8 cellular contexts compared by ENCODE assay signal in the genomic region with DNA sequence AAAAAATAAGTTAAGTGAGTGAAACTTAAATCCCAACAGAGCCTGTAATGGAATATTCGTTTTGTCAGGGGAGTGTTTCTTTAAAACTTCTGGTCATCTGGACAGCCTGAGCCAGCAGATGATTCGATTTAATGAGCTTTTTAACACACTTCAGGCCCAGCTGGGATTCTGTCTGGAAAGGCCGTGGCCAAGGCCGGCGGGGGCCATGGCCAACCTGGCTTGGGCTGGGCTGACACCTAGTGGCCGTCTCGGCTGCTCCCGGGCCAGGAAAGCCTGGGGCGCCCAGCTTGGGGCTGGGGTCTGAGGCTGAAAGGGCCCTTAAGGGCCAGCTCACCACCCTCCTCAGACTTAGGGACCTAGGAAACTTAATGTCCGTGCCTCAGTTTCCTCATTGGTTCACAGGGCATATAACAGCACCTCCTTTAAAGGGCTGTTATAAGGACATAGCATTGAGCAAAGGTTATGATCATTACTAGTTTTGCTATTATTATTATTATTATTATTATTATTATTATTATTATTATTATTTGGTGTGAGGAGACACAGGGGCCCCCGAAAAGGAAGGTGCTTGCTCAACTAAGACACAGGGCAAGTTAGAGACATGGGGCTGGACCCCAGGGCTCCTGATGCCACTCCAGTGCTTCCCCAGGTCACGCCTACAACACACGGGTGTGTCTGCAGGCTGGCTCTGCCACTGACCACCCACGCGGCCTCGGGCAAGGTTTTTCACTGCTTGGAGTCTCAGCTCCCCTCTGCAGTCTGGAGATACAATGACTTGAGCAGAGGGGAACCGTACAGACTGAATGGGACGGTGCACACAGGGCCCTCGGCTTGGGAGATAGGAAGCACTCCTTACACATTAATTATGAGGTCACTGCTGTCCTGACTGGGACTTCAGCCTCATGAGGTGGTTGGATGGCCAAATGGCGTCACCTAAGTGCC.
DNase-seq lines count a peak whose midpoint lies in the region; ATAC-seq and TF ChIP-seq lines count a peak whose summit lies in the region.

No MANE protein-coding gene starts in this region.

- no peak for ATAC-seq in HG03378 (IDR thresholded peaks at IDR 0.05; ENCODE audit: unreplicated experiment)
- no peak for ATAC-seq in HG03342 (IDR thresholded peaks at IDR 0.05; ENCODE audit: unreplicated experiment)

- H3K27ac Mint-ChIP-seq in activated T-cell treated with anti-CD3 and anti-CD28 coated beads, Interleukin-2, amount 50 U/mL, for 24 hours, result no peak overlapping the region

- H4K20me1 ChIP-seq in Karpas-422 (ENCODE audit: insufficient read depth, low read depth, low read length), result no peaks in the 10 kb centered on the region

- peaks cover 4% of the 10 kb centered on the region for H3K4me1 ChIP-seq in Karpas-422 (ENCODE audit: low read length)
- no peaks in the 10 kb centered on the region for H3K4me1 ChIP-seq in ascending aorta

- intact Hi-C loops in ascending aorta (cut with DNase I), result loop anchor here (2.0 kb wide), 1 partner anchor 744 kb away; no protein-coding TSS in a partner anchor

- peaks cover 95% of the 10 kb centered on the region for H3K36me3 Mint-ChIP-seq in activated T-cell treated with anti-CD3 and anti-CD28 coated beads, Interleukin-2, amount 50 U/mL, for 24 hours (ENCODE audit: low read depth)

- DNase-seq in C1 segment of cervical spinal cord (lab: John Stamatoyannopoulos, UW) (peak in 10 of 14 donors; percentile 5 to 68 (median 19)), Karpas-422 (peak; percentile 80), ascending aorta (ENCODE audit: low spot score in 2 of 2) (no peak), iPS-NIHi11 (ENCODE audit: low spot score) (peak; percentile 90), superior temporal gyrus (ENCODE audit: extremely low spot score) (peak; percentile 70)
- no peak for DNase-seq in activated T-cell treated with anti-CD3 and anti-CD28 coated beads, Interleukin-2, amount 50 U/mL, for 24 hours

- H3K4me1 Mint-ChIP-seq in activated T-cell treated with anti-CD3 and anti-CD28 coated beads, Interleukin-2, amount 50 U/mL, for 24 hours (ENCODE audit: low read depth), result no peaks in the 10 kb centered on the region

- no peaks in the 10 kb centered on the region for H3K79me2 ChIP-seq in Karpas-422 (ENCODE audit: low read length)

- H3K27me3 ChIP-seq in Karpas-422 (ENCODE audit: low read length), result no peaks in the 10 kb centered on the region
- H3K27me3 ChIP-seq in ascending aorta, result no peaks in the 10 kb centered on the region

- H3K9ac ChIP-seq in Karpas-422 (ENCODE audit: low read length), result no peak overlapping the region

- H3K4me3 ChIP-seq in Karpas-422 (ENCODE audit: low read length), result no peak overlapping the region
- no peak overlapping the region for H3K4me3 ChIP-seq in ascending aorta

- peak overlapping the region; percentile 13; the same call in 1 of the 2 replicates for H2AFZ ChIP-seq in Karpas-422 (ENCODE audit: low read length)

- no peak overlapping the region for H3K4me2 ChIP-seq in Karpas-422 (ENCODE audit: low read depth, low read length, poor library complexity, severe bottlenecking)

- TF ChIP-seq CTCF in ascending aorta (IDR thresholded peaks at IDR 0.05), result peak; percentile 45 to 70 (median 59)

- no peaks in the 10 kb centered on the region for H3K27me3 Mint-ChIP-seq in activated T-cell treated with anti-CD3 and anti-CD28 coated beads, Interleukin-2, amount 50 U/mL, for 24 hours

- H3K36me3 ChIP-seq in Karpas-422 (ENCODE audit: insufficient read depth, low read length) (no peaks in the 10 kb centered on the region), ascending aorta (peaks cover 32 to 75% of the 10 kb centered on the region in 2 donors)

- H3K4me3 Mint-ChIP-seq in activated T-cell treated with anti-CD3 and anti-CD28 coated beads, Interleukin-2, amount 50 U/mL, for 24 hours, result no peak overlapping the region

- H3K27ac ChIP-seq in Karpas-422 (ENCODE audit: low read length) (no peak overlapping the region), ascending aorta (no peak overlapping the region)

- H3K9me3 Mint-ChIP-seq in activated T-cell treated with anti-CD3 and anti-CD28 coated beads, Interleukin-2, amount 50 U/mL, for 24 hours, result no peaks in the 10 kb centered on the region

- no peaks in the 10 kb centered on the region for H3K9me2 ChIP-seq in Karpas-422 (replicated peaks; ENCODE audit: insufficient read depth, low read length)

- H3K9me3 ChIP-seq in Karpas-422 (ENCODE audit: low read length) (0 out of 2 replicates have a peak, but pooled peaks cover 3% of the 10 kb centered on the region), ascending aorta (no peaks in the 10 kb centered on the region)

Comparison
In these comparisons a context has a peak if more than half of its experiments do, and no peak if none do; other contexts are left out.
1. DNase-seq: peak in C1 segment of cervical spinal cord (10 of 14), Karpas-422 (single experiment), iPS-NIHi11 (single experiment) and superior temporal gyrus (single experiment); none in ascending aorta (0 of 2) and activated T-cell treated with anti-CD3 and anti-CD28 coated beads, Interleukin-2, amount 50 U/mL, for 24 hours (single experiment).